ENCODE assay signal across 13 cellular contexts in the genomic region with DNA sequence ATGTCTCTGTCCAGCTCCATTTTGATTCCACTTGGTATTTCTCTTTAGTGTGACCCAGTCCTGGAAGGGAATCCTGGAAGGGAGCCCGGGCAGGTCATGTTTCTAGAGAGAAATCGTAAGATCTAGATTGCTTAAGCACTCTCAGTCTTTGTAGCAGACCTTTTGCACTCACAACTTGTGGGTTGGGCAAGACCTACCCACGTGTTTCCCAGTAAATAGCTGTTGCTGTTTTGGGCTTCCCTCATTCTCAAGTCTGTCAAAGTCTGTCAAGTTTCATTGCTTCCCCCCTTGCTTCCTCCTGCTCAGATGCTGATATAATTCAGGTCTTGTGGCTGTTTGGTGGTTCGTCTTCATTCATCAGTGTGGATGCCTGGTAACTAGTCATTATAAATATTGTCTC. TPM values are rescaled to one million over a fixed set of nuclear protein-coding genes. Genes with fewer than 3 reads are reported as not detected.
DNase-seq lines count a peak whose midpoint lies in the region; ATAC-seq and TF ChIP-seq lines count a peak whose summit lies in the region.
"Had no signal": no experiment of that assay in that cellular context is flagged by ENCODE, and none has a peak within 500 bp of the region (broad histone marks: within the 10 kb centered on the region; RNA-seq: fewer than 3 reads in every experiment).

No MANE protein-coding gene starts in this region.

- no peak for ATAC-seq in GM21423 (IDR thresholded peaks at IDR 0.05; ENCODE audit: unreplicated experiment)
- ATAC-seq in HG03108 (IDR thresholded peaks at IDR 0.05; ENCODE audit: unreplicated experiment) = no peak

- no peaks in the 10 kb centered on the region for H3F3A ChIP-seq in MM.1S (ENCODE audit: insufficient read depth, low read length)

- H3K9me3 Mint-ChIP-seq in CD8-positive, alpha-beta memory T cell = peaks cover 0 to 2% (median 0%) of the 10 kb centered on the region in 5 donors

- H3K36me3 ChIP-seq in CD8-positive, alpha-beta memory T cell (ENCODE audit: insufficient read depth, low read length) = no peaks in the 10 kb centered on the region
- no peaks in the 10 kb centered on the region for H3K36me3 ChIP-seq in MM.1S (replicated peaks; ENCODE audit: insufficient read depth, low read length)
- H3K36me3 ChIP-seq: spleen had no signal

- peak overlapping the region in 5 of 7 donors; percentile 2 to 38 (median 29) for H3K4me3 Mint-ChIP-seq in CD8-positive, alpha-beta memory T cell

- no peaks in the 10 kb centered on the region for H3K9me2 ChIP-seq in MM.1S (replicated peaks; ENCODE audit: insufficient read depth, low read length)

- peaks cover 7 to 11% (median 8%) of the 10 kb centered on the region in 3 donors for H3K4me1 Mint-ChIP-seq in CD8-positive, alpha-beta memory T cell

- H3K4me3 ChIP-seq in CD8-positive, alpha-beta memory T cell (ENCODE audit: low read length) = no peak overlapping the region
- H3K4me3 ChIP-seq in MM.1S (ENCODE audit: low read length) = no peak overlapping the region
- H3K4me3 ChIP-seq: spleen had no signal

- H4K20me1 ChIP-seq in MM.1S (ENCODE audit: insufficient read depth, low read length) = no peaks in the 10 kb centered on the region

- H3K9me3 ChIP-seq in CD8-positive, alpha-beta memory T cell (ENCODE audit: low read length) = no peaks in the 10 kb centered on the region
- H3K9me3 ChIP-seq in MM.1S (replicated peaks; ENCODE audit: insufficient read depth, low read length) = no peaks in the 10 kb centered on the region
- H3K9me3 ChIP-seq: spleen had no signal

- no peak overlapping the region for H3K9ac ChIP-seq in MM.1S (ENCODE audit: low read length)

- peaks cover 5% of the 10 kb centered on the region for H3K4me1 ChIP-seq in CD8-positive, alpha-beta memory T cell (ENCODE audit: insufficient read depth, low read length)
- H3K4me1 ChIP-seq in MM.1S (ENCODE audit: low read length) = no peaks in the 10 kb centered on the region

- peak overlapping the region in 7 of 8 donors; percentile 3 to 97 (median 72) for H3K27ac Mint-ChIP-seq in CD8-positive, alpha-beta memory T cell

- no peak overlapping the region for H3K27ac ChIP-seq in CD8-positive, alpha-beta memory T cell (ENCODE audit: low read depth, low read length)
- H3K27ac ChIP-seq in MM.1S (ENCODE audit: low read length) = no peak overlapping the region
- H3K27ac ChIP-seq: spleen had no signal

- no peak overlapping the region for H2AFZ ChIP-seq in MM.1S (ENCODE audit: low read length)

- no peaks in the 10 kb centered on the region for H3K79me2 ChIP-seq in MM.1S (ENCODE audit: low read length)

- H3K36me3 Mint-ChIP-seq in CD8-positive, alpha-beta memory T cell = peaks cover 0 to 11% (median 4%) of the 10 kb centered on the region in 3 donors

- CTCF ChIA-PET in CD8-positive, alpha-beta memory T cell (lab: Charles Lee) = no interaction called here

- DNase-seq in CD8-positive, alpha-beta memory T cell = peak in 2 of 5 donors; percentile 47 to 50
- peak; percentile 29 for DNase-seq in GM20000 (ENCODE audit: low spot score)
- peak; percentile 89 for DNase-seq in MV-4-11 (lab: John Stamatoyannopoulos, UW)
- DNase-seq in fibroblast of peridontal ligament (ENCODE audit: extremely low read depth) = peak; percentile 29
- no peak for DNase-seq in MM.1S
- DNase-seq in NCI-H1436 (lab: John Stamatoyannopoulos, UW) = no peak
- DNase-seq: activated T-cell treated with anti-CD3 and anti-CD28 coated beads, Interleukin-2, amount 50 U/mL, for 48 hours; glutamatergic neuron; NCI-H748 treated with DMSO at 0.1 percent for 48 hours; spleen; stimulated activated naive CD4-positive, alpha-beta T cell treated with Interleukin-2 at 50 U/mL for 16 hours had no signal

- no peaks in the 10 kb centered on the region for H3K27me3 Mint-ChIP-seq in CD8-positive, alpha-beta memory T cell

- no peaks in the 10 kb centered on the region for H3K27me3 ChIP-seq in CD8-positive, alpha-beta memory T cell (ENCODE audit: insufficient read depth, low read length, poor library complexity, severe bottlenecking)
- no peaks in the 10 kb centered on the region for H3K27me3 ChIP-seq in MM.1S (replicated peaks; ENCODE audit: insufficient read depth, low read length)
- H3K27me3 ChIP-seq: spleen had no signal

- TF ChIP-seq CTCF in GM20000 (IDR thresholded peaks at IDR 0.05; ENCODE audit: extremely low read depth, missing control alignments) = no peak
- no peak for TF ChIP-seq CTCF in MM.1S (IDR thresholded peaks at IDR 0.05; ENCODE audit: low read length)

- H3K4me2 ChIP-seq in MM.1S (ENCODE audit: low read depth, low read length) = no peak overlapping the region

- POLR2A ChIA-PET in CD8-positive, alpha-beta memory T cell (lab: Charles Lee) = no interaction called here

RNA-seq across cellular contexts. Expression of gene NEMP2, which starts 17.4 kb away (rescaled TPM):
- 10 to 100 TPM; 16.9 to 17.5 TPM for total RNA-seq in CD8-positive, alpha-beta memory T cell
- 10.5 TPM for polyA plus RNA-seq in CD8-positive, alpha-beta memory T cell

Comparison
In these comparisons a context has a peak if more than half of its experiments do, and no peak if none do; other contexts are left out.
1. DNase-seq: peak in GM20000 (single experiment), MV-4-11 (single experiment) and fibroblast of peridontal ligament (single experiment); none in MM.1S (single experiment) and NCI-H1436 (single experiment).